ENCODE assay signal across 16 cellular contexts in genomic region chr10:14540062-14540461, GRCh38.
A peak's percentile ranks its signal among the peaks of the same experiment; 100 is the strongest.
DNase-seq lines count a peak whose midpoint lies in the region; ATAC-seq and TF ChIP-seq lines count a peak whose summit lies in the region.
"Had no signal": no experiment of that assay in that cellular context is flagged by ENCODE, and none has a peak within 500 bp of the region (broad histone marks: within the 10 kb centered on the region; RNA-seq: fewer than 3 reads in every experiment).

No MANE protein-coding gene starts in this region.

- peaks cover 15 to 99% (median 45%) of the 10 kb centered on the region in 6 donors for H3K4me1 ChIP-seq in spleen

- no peaks in the 10 kb centered on the region for H3K27me3 Mint-ChIP-seq in activated CD4-positive, alpha-beta T cell treated with anti-CD3 and anti-CD28 coated beads for 36 hours
- H3K27me3 Mint-ChIP-seq in IgD-negative memory B cell, result no peaks in the 10 kb centered on the region
- no peaks in the 10 kb centered on the region for H3K27me3 Mint-ChIP-seq in central memory CD8-positive, alpha-beta T cell

- no peaks in the 10 kb centered on the region for H3K27me3 ChIP-seq in spleen (replicated peaks in 1 of 7)
- H3K27me3 ChIP-seq: cardiac muscle cell had no signal

- peak overlapping the region in 3 of 8 donors; percentile 32 to 54 (median 39) for H3K27ac ChIP-seq in spleen
- H3K27ac ChIP-seq: cardiac muscle cell, thoracic aorta had no signal

- no peaks in the 10 kb centered on the region for H3K9me3 Mint-ChIP-seq in activated CD4-positive, alpha-beta T cell treated with anti-CD3 and anti-CD28 coated beads for 36 hours (ENCODE audit: low read depth)
- no peaks in the 10 kb centered on the region for H3K9me3 Mint-ChIP-seq in IgD-negative memory B cell
- no peaks in the 10 kb centered on the region for H3K9me3 Mint-ChIP-seq in central memory CD8-positive, alpha-beta T cell
- H3K9me3 Mint-ChIP-seq in stimulated activated effector memory CD8-positive, alpha-beta T cell treated with anti-CD3 and anti-CD28 coated beads, Interleukin-12 subunit alpha, Interleukin-12 subunit beta, amount 100 ng/mL, for 72 hours, result no peaks in the 10 kb centered on the region

- no peak for TF ChIP-seq POLR2A in spleen (IDR thresholded peaks at IDR 0.05)

- CTCF ChIA-PET in activated CD4-positive, alpha-beta T cell treated with anti-CD3 and anti-CD28 coated beads for 36 hours (lab: Charles Lee), result interaction anchor here (0.7 to 1.2 kb wide), 3 partner anchors 9 to 278 kb away, joined by 3 to 4 read pairs (median 3); no protein-coding TSS in a partner anchor

- no peak for DNase-seq in activated CD4-positive, alpha-beta T cell treated with anti-CD3 and anti-CD28 coated beads for 36 hours
- DNase-seq in activated CD4-positive, alpha-beta T cell treated with anti-CD3 and anti-CD28 coated beads, Interleukin-2, amount 50 U/mL, for 48 hours, result no peak
- no peak for DNase-seq in central memory CD8-positive, alpha-beta T cell (ENCODE audit: low spot score in 2 of 2)
- no peak for DNase-seq in stimulated activated effector memory CD8-positive, alpha-beta T cell treated with anti-CD3 and anti-CD28 coated beads, Interleukin-12 subunit alpha, Interleukin-12 subunit beta, amount 100 ng/mL, for 72 hours (ENCODE audit: low spot score in 2 of 2)
- no peak for DNase-seq in mesenteric fat pad (ENCODE audit: low spot score)
- DNase-seq in spleen, result no peak
- no peak for DNase-seq in dedifferentiated amniotic fluid mesenchymal stem cell (ENCODE audit: extremely low spot score)
- DNase-seq: activated CD4-positive, CD25-positive, alpha-beta regulatory T cell; effector CD4-positive, alpha-beta T cell; NCI-H1105; NCI-H524 treated with DMSO at 0.1 percent for 48 hours; stimulated activated CD4-positive, alpha-beta T cell treated with anti-CD3 and anti-CD28 coated beads, Interleukin-4, amount 100 ng/mL, for 24 hours had no signal

- peak overlapping the region; percentile 67 for H3K27ac Mint-ChIP-seq in activated CD4-positive, alpha-beta T cell treated with anti-CD3 and anti-CD28 coated beads for 36 hours
- H3K27ac Mint-ChIP-seq in IgD-negative memory B cell, result peak overlapping the region; percentile 43 to 78 (median 76)
- H3K27ac Mint-ChIP-seq in central memory CD8-positive, alpha-beta T cell (ENCODE audit: low read depth), result peak overlapping the region; percentile 93
- H3K27ac Mint-ChIP-seq in stimulated activated effector memory CD8-positive, alpha-beta T cell treated with anti-CD3 and anti-CD28 coated beads, Interleukin-12 subunit alpha, Interleukin-12 subunit beta, amount 100 ng/mL, for 72 hours, result peak overlapping the region; percentile 82

- no peak for ATAC-seq in activated CD4-positive, alpha-beta T cell treated with anti-CD3 and anti-CD28 coated beads for 36 hours
- ATAC-seq in central memory CD8-positive, alpha-beta T cell (replicated peaks; ENCODE audit: extremely low read depth, poor library complexity, severe bottlenecking), result no peak
- no peak for ATAC-seq in stimulated activated effector memory CD8-positive, alpha-beta T cell treated with anti-CD3 and anti-CD28 coated beads, Interleukin-12 subunit alpha, Interleukin-12 subunit beta, amount 100 ng/mL, for 72 hours
- ATAC-seq: Right ventricle myocardium inferior had no signal

- peaks cover 73% of the 10 kb centered on the region for H3K4me1 Mint-ChIP-seq in activated CD4-positive, alpha-beta T cell treated with anti-CD3 and anti-CD28 coated beads for 36 hours
- H3K4me1 Mint-ChIP-seq in IgD-negative memory B cell, result peaks cover 22 to 50% (median 42%) of the 10 kb centered on the region in 3 donors
- H3K4me1 Mint-ChIP-seq in central memory CD8-positive, alpha-beta T cell, result peaks cover 69% of the 10 kb centered on the region
- H3K4me1 Mint-ChIP-seq in stimulated activated effector memory CD8-positive, alpha-beta T cell treated with anti-CD3 and anti-CD28 coated beads, Interleukin-12 subunit alpha, Interleukin-12 subunit beta, amount 100 ng/mL, for 72 hours, result peaks cover 60% of the 10 kb centered on the region

- WGBS in spleen, 5 donors, result 64 to 88% (median 81%) methylated on average over 3 of the region's 3 CpGs

- TF ChIP-seq CTCF in spleen (IDR thresholded peaks at IDR 0.05 in 8 of 11, conservative IDR thresholded peaks at IDR 0.05 in 3 of 11), result no peak

- no peak overlapping the region for H3K4me3 Mint-ChIP-seq in activated CD4-positive, alpha-beta T cell treated with anti-CD3 and anti-CD28 coated beads for 36 hours
- H3K4me3 Mint-ChIP-seq in IgD-negative memory B cell, result peak overlapping the region in 1 of 4 donors; percentile 33
- no peak overlapping the region for H3K4me3 Mint-ChIP-seq in central memory CD8-positive, alpha-beta T cell
- H3K4me3 Mint-ChIP-seq in stimulated activated effector memory CD8-positive, alpha-beta T cell treated with anti-CD3 and anti-CD28 coated beads, Interleukin-12 subunit alpha, Interleukin-12 subunit beta, amount 100 ng/mL, for 72 hours, result no peak overlapping the region

- no peaks in the 10 kb centered on the region for H3K9me3 ChIP-seq in spleen
- H3K9me3 ChIP-seq: thoracic aorta had no signal

- peaks cover 0 to 50% (median 6%) of the 10 kb centered on the region in 6 donors for H3K36me3 ChIP-seq in spleen
- H3K36me3 ChIP-seq: cardiac muscle cell, thoracic aorta had no signal

- peaks cover 39% of the 10 kb centered on the region for H3K36me3 Mint-ChIP-seq in activated CD4-positive, alpha-beta T cell treated with anti-CD3 and anti-CD28 coated beads for 36 hours (ENCODE audit: low read depth)
- H3K36me3 Mint-ChIP-seq in IgD-negative memory B cell, result no peaks in the 10 kb centered on the region
- H3K36me3 Mint-ChIP-seq in central memory CD8-positive, alpha-beta T cell (ENCODE audit: insufficient read depth), result peaks cover 36% of the 10 kb centered on the region
- H3K36me3 Mint-ChIP-seq in stimulated activated effector memory CD8-positive, alpha-beta T cell treated with anti-CD3 and anti-CD28 coated beads, Interleukin-12 subunit alpha, Interleukin-12 subunit beta, amount 100 ng/mL, for 72 hours, result peaks cover 82% of the 10 kb centered on the region

- intact Hi-C loops in activated CD4-positive, alpha-beta T cell treated with anti-CD3 and anti-CD28 coated beads for 36 hours (cut with DNase I, micrococcal nuclease), result loop anchor here (5.0 kb wide), 2 partner anchors 297 to 343 kb away; partner anchors contain the start of genes CDNF (in 1 of the 2), HSPA14 (in 1 of the 2) and MSANTD7 (in 1 of the 2)
- intact Hi-C loops in spleen (cut with DNase I; ENCODE audit: low total_unique reads), result loop anchor here (5.0 kb wide), 1 partner anchor 282 kb away; no protein-coding TSS in a partner anchor

- POLR2A ChIA-PET in activated CD4-positive, alpha-beta T cell treated with anti-CD3 and anti-CD28 coated beads for 36 hours (lab: Charles Lee), result interaction anchor here (0.6 kb wide), 1 partner anchor 60 kb away, joined by 4 read pairs; no protein-coding TSS in a partner anchor

- H3K4me3 ChIP-seq in spleen, result no peak overlapping the region
- H3K4me3 ChIP-seq: cardiac muscle cell, thoracic aorta had no signal
